Comparison of ENCODE assay signal across 15 cellular contexts in genomic region chr16:10950393-10950792, GRCh38. TPM values are rescaled to one million over a fixed set of nuclear protein-coding genes. Genes with fewer than 3 reads are reported as not detected.
DNase-seq lines count a peak whose midpoint lies in the region; ATAC-seq and TF ChIP-seq lines count a peak whose summit lies in the region.
"Had no signal": no experiment of that assay in that cellular context is flagged by ENCODE, and none has a peak within 500 bp of the region (broad histone marks: within the 10 kb centered on the region; RNA-seq: fewer than 3 reads in every experiment).

No MANE protein-coding gene starts in this region.

- WGBS in GM23248 (ENCODE audit: low coverage in 1 of 2, low lambda C conversion rate in 2 of 2, missing lambda C conversion rate in 2 of 2), 2 experiments = 36 to 41% methylated on average over 5 of the region's 5 CpGs
- 59 to 60% methylated on average over 5 of the region's 5 CpGs for WGBS in esophagus, 2 donors
- 31% methylated on average over 5 of the region's 5 CpGs for WGBS in smooth muscle cell (ENCODE audit: low lambda C conversion rate)

- H2AFZ ChIP-seq in GM23248 (no peak overlapping the region), smooth muscle cell (ENCODE audit: low read depth) (no peak overlapping the region)
- H2AFZ ChIP-seq: parathyroid adenoma had no signal

- peaks cover 90% of the 10 kb centered on the region for H3K79me2 ChIP-seq in GM23248 (ENCODE audit: insufficient read depth)
- peaks cover 51% of the 10 kb centered on the region for H3K79me2 ChIP-seq in smooth muscle cell (ENCODE audit: low read depth)

- DNase-seq in GM23248 = peak; percentile 33
- DNase-seq in Panc1 (ENCODE audit: low read depth, low spot score) = no peak
- DNase-seq in smooth muscle cell (lab: John Stamatoyannopoulos, UW; ENCODE audit: unreplicated experiment) = no peak
- DNase-seq in NCI-H526 (lab: John Stamatoyannopoulos, UW) = no peak
- DNase-seq in T-helper 2 cell treated with Interferon-gamma antibody and Interleukin-4, amounts not matched to agents 5 μg/mL and 100 μg/mL, for 36 hours (ENCODE audit: low spot score) = no peak
- DNase-seq in SW 1271 (lab: John Stamatoyannopoulos, UW) = no peak
- DNase-seq: activated CD4-positive, alpha-beta T cell treated with anti-CD3 and anti-CD28 coated beads, Interleukin-2, amount 10 ng/mL, durations not matched to agents 24 days and 14 days; activated naive CD8-positive, alpha-beta T cell treated with anti-CD3 and anti-CD28 coated beads, Interleukin-2, amount 50 U/mL, for 24 hours; CD4-positive, alpha-beta memory T cell; heart left ventricle; NCI-H1417 treated with DMSO at 0.1 percent for 48 hours; stimulated activated CD4-positive, alpha-beta T cell treated with anti-CD3 and anti-CD28 coated beads, Interleukin-12 subunit alpha, Interleukin-12 subunit beta, amount 100 ng/mL, for 4 hours had no signal

- POLR2A ChIA-PET in Panc1 (lab: Charles Lee) = no interaction called here

- no peak overlapping the region for H3K9ac ChIP-seq in GM23248
- H3K9ac ChIP-seq in smooth muscle cell (ENCODE audit: low read depth) = no peak overlapping the region
- H3K9ac ChIP-seq: parathyroid adenoma had no signal

- TF ChIP-seq CTCF in Panc1 (IDR thresholded peaks at IDR 0.05) (no peak), smooth muscle cell (IDR thresholded peaks at IDR 0.05; ENCODE audit: borderline replicate concordance, insufficient read depth, poor library complexity, severe bottlenecking) (no peak)

- in situ Hi-C loops in GM23248 (cut with MboI) (loop anchor here (25.0 kb wide), 1 partner anchor 737 kb away; no protein-coding TSS in a partner anchor), Panc1 (cut with HindIII; ENCODE audit: low pct_unique_long_range_greater_than_20kb, low sequenced_read_pairs) (no loop called here)

- ATAC-seq in Panc1 (peak; percentile 28; the same call in 1 of the 2 replicates), HG02763 (IDR thresholded peaks at IDR 0.05; ENCODE audit: unreplicated experiment) (no peak)
- ATAC-seq: activated naive CD8-positive, alpha-beta T cell treated with anti-CD3 and anti-CD28 coated beads, Interleukin-2, amount 50 U/mL, for 24 hours; heart left ventricle had no signal

- H3K36me3 ChIP-seq in GM23248 (ENCODE audit: low read depth) = no peaks in the 10 kb centered on the region
- H3K36me3 ChIP-seq in Panc1 (ENCODE audit: control insufficient read depth, insufficient read depth, low read length) = no peaks in the 10 kb centered on the region
- H3K36me3 ChIP-seq in esophagus (ENCODE audit: control insufficient read depth in 2 of 2, insufficient read depth in 2 of 2, low read length in 1 of 2) = no peaks in the 10 kb centered on the region
- no peaks in the 10 kb centered on the region for H3K36me3 ChIP-seq in smooth muscle cell (ENCODE audit: low read depth)
- H3K36me3 ChIP-seq: heart left ventricle had no signal

- peaks cover 43% of the 10 kb centered on the region for H3K4me1 Mint-ChIP-seq in T-helper 2 cell treated with Interferon-gamma antibody and Interleukin-4, amounts not matched to agents 5 μg/mL and 100 μg/mL, for 36 hours (ENCODE audit: low read depth)

- H3K4me3 Mint-ChIP-seq in T-helper 2 cell treated with Interferon-gamma antibody and Interleukin-4, amounts not matched to agents 5 μg/mL and 100 μg/mL, for 36 hours = no peak overlapping the region
- H3K4me3 Mint-ChIP-seq: activated CD4-positive, alpha-beta T cell treated with anti-CD3 and anti-CD28 coated beads, Interleukin-2, amount 10 ng/mL, durations not matched to agents 24 days and 14 days; CD4-positive, alpha-beta memory T cell had no signal

- H4K20me1 ChIP-seq in GM23248 (ENCODE audit: insufficient read depth) = no peaks in the 10 kb centered on the region
- H4K20me1 ChIP-seq in smooth muscle cell (ENCODE audit: low read depth) = peaks cover 75% of the 10 kb centered on the region

- H3K27ac ChIP-seq in GM23248 = no peak overlapping the region
- H3K27ac ChIP-seq in Panc1 (ENCODE audit: low read length) = no peak overlapping the region
- H3K27ac ChIP-seq in esophagus (ENCODE audit: low read depth in 2 of 2, low read length in 1 of 2) = peak overlapping the region; percentile 50 to 77
- peak overlapping the region; percentile 1 for H3K27ac ChIP-seq in smooth muscle cell (ENCODE audit: low read depth)
- H3K27ac ChIP-seq: heart left ventricle, parathyroid adenoma had no signal

- intact Hi-C loops in Panc1 (cut with micrococcal nuclease; ENCODE audit: unreplicated experiment) = loop anchor here (5.0 kb wide), 1 partner anchor 307 kb away; the partner anchor contains the start of gene SOCS1

- H3K4me1 ChIP-seq in GM23248 (ENCODE audit: insufficient read depth) (peaks cover 35% of the 10 kb centered on the region), Panc1 (ENCODE audit: control insufficient read depth, insufficient read depth, low read length) (peaks cover 34% of the 10 kb centered on the region), esophagus (ENCODE audit: control insufficient read depth in 2 of 2, insufficient read depth in 2 of 2, low read length in 1 of 2) (peaks cover 5 to 24% of the 10 kb centered on the region in 2 donors), smooth muscle cell (ENCODE audit: low read depth) (peaks cover 21% of the 10 kb centered on the region)

- no peaks in the 10 kb centered on the region for H3F3A ChIP-seq in GM23248 (ENCODE audit: insufficient read depth)
- H3F3A ChIP-seq in smooth muscle cell (ENCODE audit: low read depth) = no peaks in the 10 kb centered on the region

- no peaks in the 10 kb centered on the region for H3K9me2 ChIP-seq in GM23248 (ENCODE audit: insufficient read depth)

- H3K4me2 ChIP-seq in GM23248 (ENCODE audit: unreplicated experiment) (peak overlapping the region; percentile 35), smooth muscle cell (peak overlapping the region; percentile 6)

- CTCF ChIA-PET in Panc1 (lab: Charles Lee) = interaction anchor here (0.6 kb wide), 1 partner anchor 1457 kb away, joined by 5 read pairs; no protein-coding TSS in a partner anchor

- no peak overlapping the region for H3K27ac Mint-ChIP-seq in T-helper 2 cell treated with Interferon-gamma antibody and Interleukin-4, amounts not matched to agents 5 μg/mL and 100 μg/mL, for 36 hours

- H3K9me3 Mint-ChIP-seq in T-helper 2 cell treated with Interferon-gamma antibody and Interleukin-4, amounts not matched to agents 5 μg/mL and 100 μg/mL, for 36 hours = no peaks in the 10 kb centered on the region
- H3K9me3 Mint-ChIP-seq: activated CD4-positive, alpha-beta T cell treated with anti-CD3 and anti-CD28 coated beads, Interleukin-2, amount 10 ng/mL, durations not matched to agents 24 days and 14 days; activated naive CD8-positive, alpha-beta T cell treated with anti-CD3 and anti-CD28 coated beads, Interleukin-2, amount 50 U/mL, for 24 hours; CD4-positive, alpha-beta memory T cell had no signal

- no peaks in the 10 kb centered on the region for H3K27me3 Mint-ChIP-seq in T-helper 2 cell treated with Interferon-gamma antibody and Interleukin-4, amounts not matched to agents 5 μg/mL and 100 μg/mL, for 36 hours (ENCODE audit: low read depth)
- H3K27me3 Mint-ChIP-seq: activated CD4-positive, alpha-beta T cell treated with anti-CD3 and anti-CD28 coated beads, Interleukin-2, amount 10 ng/mL, durations not matched to agents 24 days and 14 days; activated naive CD8-positive, alpha-beta T cell treated with anti-CD3 and anti-CD28 coated beads, Interleukin-2, amount 50 U/mL, for 24 hours; CD4-positive, alpha-beta memory T cell had no signal

- H3K9me3 ChIP-seq in GM23248 (ENCODE audit: low read depth) = no peaks in the 10 kb centered on the region
- no peaks in the 10 kb centered on the region for H3K9me3 ChIP-seq in Panc1 (ENCODE audit: control insufficient read depth, insufficient read depth, low read depth, low read length)
- H3K9me3 ChIP-seq in esophagus (ENCODE audit: control insufficient read depth in 2 of 2, insufficient read depth in 1 of 2, low read depth in 1 of 2, low read length in 1 of 2) = no peaks in the 10 kb centered on the region
- no peaks in the 10 kb centered on the region for H3K9me3 ChIP-seq in smooth muscle cell (replicated peaks; ENCODE audit: low read depth)
- H3K9me3 ChIP-seq: heart left ventricle had no signal

- no TSS peak for BruUV-seq in Panc1 (replicated peaks; lab: Mats Ljungman, UMichigan)

- H3K36me3 Mint-ChIP-seq in T-helper 2 cell treated with Interferon-gamma antibody and Interleukin-4, amounts not matched to agents 5 μg/mL and 100 μg/mL, for 36 hours (ENCODE audit: low read depth) = no peaks in the 10 kb centered on the region

- H3K27me3 ChIP-seq in GM23248 (replicated peaks; ENCODE audit: insufficient read depth) (no peaks in the 10 kb centered on the region), Panc1 (ENCODE audit: control insufficient read depth, insufficient read depth, low read length) (no peaks in the 10 kb centered on the region), esophagus (ENCODE audit: control insufficient read depth in 1 of 2, insufficient read depth in 2 of 2, low read length in 2 of 2) (no peaks in the 10 kb centered on the region), smooth muscle cell (ENCODE audit: low read depth) (no peaks in the 10 kb centered on the region)
- H3K27me3 ChIP-seq: heart left ventricle had no signal

- H3K4me3 ChIP-seq in GM23248 (no peak overlapping the region), Panc1 (ENCODE audit: low read depth in 2 of 2, low read length in 2 of 2) (no peak overlapping the region), esophagus (ENCODE audit: low read depth in 1 of 2, low read length in 2 of 2) (no peak overlapping the region), smooth muscle cell (no peak overlapping the region)
- H3K4me3 ChIP-seq: heart left ventricle had no signal

RNA-seq across cellular contexts. Expression of gene CLEC16A, which starts 6.0 kb away (rescaled TPM):
- 12.9 and 21.4 TPM in 2 replicates for total RNA-seq in GM23248 (2014; rRNA removed; shearing (Covaris generic))
- polyA plus RNA-seq in GM23248 (2016; fragmentation: Nextera tagmentation; extraction: Ambion mirVana) (12.7 and 13.2 TPM in 2 replicates), esophagus (10 to 100 TPM in 1 of 2 donors, 1 to 10 TPM in 1; 9.0 to 12.5 TPM), smooth muscle cell (12.6 and 17.7 TPM in 2 replicates)
- total RNA-seq in Panc1 (2021; ENCODE audit: unreplicated experiment) (21.0 TPM), smooth muscle cell (16.2 and 17.0 TPM in 2 replicates)
- polyA plus RNA-seq in Panc1 (2012; ENCODE audit: insufficient read length) = 27.5 TPM

RNA-seq across cellular contexts. Expression of gene DEXI, which starts 8.1 kb away (rescaled TPM):
- total RNA-seq in GM23248 (2014; rRNA removed; shearing (Covaris generic)) = 101 and 105 TPM in 2 replicates
- polyA plus RNA-seq in GM23248 (2016; fragmentation: Nextera tagmentation; extraction: Ambion mirVana) (41.8 and 42.1 TPM in 2 replicates), esophagus (10 to 100 TPM in 1 of 2 donors, 1 to 10 TPM in 1; 9.2 to 24.8 TPM), smooth muscle cell (58.5 and 59.4 TPM in 2 replicates)
- total RNA-seq in Panc1 (2021; ENCODE audit: unreplicated experiment) (32.2 TPM), smooth muscle cell (29.9 and 71.8 TPM in 2 replicates)
- polyA plus RNA-seq in Panc1 (2012; ENCODE audit: insufficient read length) = 46.0 TPM

Comparison
In these comparisons a context has a peak if more than half of its experiments do, and no peak if none do; other contexts are left out.
1. H3K27ac ChIP-seq: peak in esophagus (2 of 2) and smooth muscle cell (single experiment); none in GM23248 (single experiment) and Panc1 (single experiment).